In the genomic region with DNA sequence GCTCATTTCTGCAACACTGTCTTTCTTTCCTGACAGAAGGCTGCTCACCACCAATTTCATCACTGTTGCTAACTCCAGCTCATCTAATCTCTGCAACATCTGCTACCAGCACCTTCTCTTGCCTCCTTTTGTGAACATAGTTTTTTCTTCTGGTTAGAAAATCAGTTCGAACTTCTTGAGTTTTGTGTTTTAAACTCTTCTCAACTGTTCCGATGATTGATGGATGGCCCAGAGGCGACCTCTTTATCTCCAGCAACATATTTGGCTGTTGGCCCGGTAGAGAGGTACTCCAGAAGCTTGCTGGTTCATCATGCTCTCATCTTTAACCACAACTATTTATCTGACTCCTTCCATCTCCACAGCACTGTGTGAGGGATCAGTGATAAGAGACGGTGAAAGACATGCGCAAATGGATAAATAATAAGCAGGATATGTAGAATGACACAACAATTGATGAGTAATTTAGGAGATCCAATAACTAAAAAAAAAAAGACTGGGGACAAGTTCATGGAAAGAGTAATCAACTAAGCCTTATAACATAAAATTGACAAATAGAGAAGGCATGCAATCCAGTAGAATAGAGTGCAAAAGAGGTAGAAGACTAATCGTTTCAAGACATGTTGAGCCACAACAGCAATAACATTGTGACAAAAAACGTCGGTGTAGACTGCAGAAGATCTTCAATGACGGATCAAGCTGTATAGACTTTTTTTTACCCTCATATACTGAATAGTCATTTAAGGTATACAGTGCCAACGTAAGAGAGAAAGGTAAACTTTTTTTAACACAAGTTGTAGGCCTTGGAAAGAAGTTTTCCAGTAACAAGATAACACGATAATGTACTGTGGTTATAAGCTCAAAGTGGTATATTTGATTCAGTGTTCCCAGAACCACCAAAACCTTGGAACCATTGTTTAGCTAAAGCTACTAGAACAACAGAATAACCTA, we compare ENCODE assay signal across 1 cellular context.
TF ChIP-seq lines count a peak whose summit lies in the region.

No MANE protein-coding gene starts in this region.

TF ChIP-seq in K562, 482 proteins besides CTCF, POLR2A, EP300 and RAD21 (continued from another document and continues in another):
- TF ChIP-seq, protein P1, sequence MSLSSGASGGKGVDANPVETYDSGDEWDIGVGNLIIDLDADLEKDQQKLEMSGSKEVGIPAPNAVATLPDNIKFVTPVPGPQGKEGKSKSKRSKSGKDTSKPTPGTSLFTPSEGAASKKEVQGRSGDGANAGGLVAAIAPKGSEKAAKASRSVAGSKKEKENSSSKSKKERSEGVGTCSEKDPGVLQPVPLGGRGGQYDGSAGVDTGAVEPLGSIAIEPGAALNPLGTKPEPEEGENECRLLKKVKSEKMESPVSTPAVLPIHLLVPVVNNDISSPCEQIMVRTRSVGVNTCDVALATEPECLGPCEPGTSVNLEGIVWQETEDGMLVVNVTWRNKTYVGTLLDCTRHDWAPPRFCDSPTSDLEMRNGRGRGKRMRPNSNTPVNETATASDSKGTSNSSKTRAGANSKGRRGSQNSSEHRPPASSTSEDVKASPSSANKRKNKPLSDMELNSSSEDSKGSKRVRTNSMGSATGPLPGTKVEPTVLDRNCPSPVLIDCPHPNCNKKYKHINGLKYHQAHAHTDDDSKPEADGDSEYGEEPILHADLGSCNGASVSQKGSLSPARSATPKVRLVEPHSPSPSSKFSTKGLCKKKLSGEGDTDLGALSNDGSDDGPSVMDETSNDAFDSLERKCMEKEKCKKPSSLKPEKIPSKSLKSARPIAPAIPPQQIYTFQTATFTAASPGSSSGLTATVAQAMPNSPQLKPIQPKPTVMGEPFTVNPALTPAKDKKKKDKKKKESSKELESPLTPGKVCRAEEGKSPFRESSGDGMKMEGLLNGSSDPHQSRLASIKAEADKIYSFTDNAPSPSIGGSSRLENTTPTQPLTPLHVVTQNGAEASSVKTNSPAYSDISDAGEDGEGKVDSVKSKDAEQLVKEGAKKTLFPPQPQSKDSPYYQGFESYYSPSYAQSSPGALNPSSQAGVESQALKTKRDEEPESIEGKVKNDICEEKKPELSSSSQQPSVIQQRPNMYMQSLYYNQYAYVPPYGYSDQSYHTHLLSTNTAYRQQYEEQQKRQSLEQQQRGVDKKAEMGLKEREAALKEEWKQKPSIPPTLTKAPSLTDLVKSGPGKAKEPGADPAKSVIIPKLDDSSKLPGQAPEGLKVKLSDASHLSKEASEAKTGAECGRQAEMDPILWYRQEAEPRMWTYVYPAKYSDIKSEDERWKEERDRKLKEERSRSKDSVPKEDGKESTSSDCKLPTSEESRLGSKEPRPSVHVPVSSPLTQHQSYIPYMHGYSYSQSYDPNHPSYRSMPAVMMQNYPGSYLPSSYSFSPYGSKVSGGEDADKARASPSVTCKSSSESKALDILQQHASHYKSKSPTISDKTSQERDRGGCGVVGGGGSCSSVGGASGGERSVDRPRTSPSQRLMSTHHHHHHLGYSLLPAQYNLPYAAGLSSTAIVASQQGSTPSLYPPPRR (CRISPR knock-in tag; IDR thresholded peaks at IDR 0.05; ENCODE audit: borderline replicate concordance): peak; percentile 31; the same call in 1 of the 2 replicates
- TF ChIP-seq CTBP1 (IDR thresholded peaks at IDR 0.05; ENCODE audit: borderline replicate concordance): peak; percentile 98
- TF ChIP-seq, protein P2, sequence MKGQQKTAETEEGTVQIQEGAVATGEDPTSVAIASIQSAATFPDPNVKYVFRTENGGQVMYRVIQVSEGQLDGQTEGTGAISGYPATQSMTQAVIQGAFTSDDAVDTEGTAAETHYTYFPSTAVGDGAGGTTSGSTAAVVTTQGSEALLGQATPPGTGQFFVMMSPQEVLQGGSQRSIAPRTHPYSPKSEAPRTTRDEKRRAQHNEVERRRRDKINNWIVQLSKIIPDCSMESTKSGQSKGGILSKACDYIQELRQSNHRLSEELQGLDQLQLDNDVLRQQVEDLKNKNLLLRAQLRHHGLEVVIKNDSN (CRISPR knock-in tag; IDR thresholded peaks at IDR 0.05): no peak
- TF ChIP-seq, protein P3, sequence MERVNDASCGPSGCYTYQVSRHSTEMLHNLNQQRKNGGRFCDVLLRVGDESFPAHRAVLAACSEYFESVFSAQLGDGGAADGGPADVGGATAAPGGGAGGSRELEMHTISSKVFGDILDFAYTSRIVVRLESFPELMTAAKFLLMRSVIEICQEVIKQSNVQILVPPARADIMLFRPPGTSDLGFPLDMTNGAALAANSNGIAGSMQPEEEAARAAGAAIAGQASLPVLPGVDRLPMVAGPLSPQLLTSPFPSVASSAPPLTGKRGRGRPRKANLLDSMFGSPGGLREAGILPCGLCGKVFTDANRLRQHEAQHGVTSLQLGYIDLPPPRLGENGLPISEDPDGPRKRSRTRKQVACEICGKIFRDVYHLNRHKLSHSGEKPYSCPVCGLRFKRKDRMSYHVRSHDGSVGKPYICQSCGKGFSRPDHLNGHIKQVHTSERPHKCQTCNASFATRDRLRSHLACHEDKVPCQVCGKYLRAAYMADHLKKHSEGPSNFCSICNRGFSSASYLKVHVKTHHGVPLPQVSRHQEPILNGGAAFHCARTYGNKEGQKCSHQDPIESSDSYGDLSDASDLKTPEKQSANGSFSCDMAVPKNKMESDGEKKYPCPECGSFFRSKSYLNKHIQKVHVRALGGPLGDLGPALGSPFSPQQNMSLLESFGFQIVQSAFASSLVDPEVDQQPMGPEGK (CRISPR knock-in tag; IDR thresholded peaks at IDR 0.05; ENCODE audit: borderline replicate concordance): peak; percentile 62; the same call in 1 of the 2 replicates
- peak; percentile 39; the same call in 1 of the 2 replicates for TF ChIP-seq ELF1 (tag; IDR thresholded peaks at IDR 0.05)
- peak; percentile 85; the same call in 1 of the 2 replicates for TF ChIP-seq SP1 (CRISPR knock-in tag; IDR thresholded peaks at IDR 0.05)
- peak; percentile 85 to 87 for TF ChIP-seq NRF1 (conservative IDR thresholded peaks at IDR 0.05 in 1 of 2, IDR thresholded peaks at IDR 0.05 in 1 of 2)
- TF ChIP-seq FOXJ3 (CRISPR knock-in tag; IDR thresholded peaks at IDR 0.05): no peak
- TF ChIP-seq POLR2AphosphoS2 (IDR thresholded peaks at IDR 0.05; ENCODE audit: low read length): 0 out of 2 replicates have a peak, but pooled peaks have one; percentile 37
- TF ChIP-seq FOXM1 (IDR thresholded peaks at IDR 0.05; ENCODE audit: low read depth): peak; percentile 99
- TF ChIP-seq FOXM1 (CRISPR knock-in tag; IDR thresholded peaks at IDR 0.05; ENCODE audit: low read depth): no peak
- peak; percentile 98 for TF ChIP-seq TARDBP (IDR thresholded peaks at IDR 0.05)
- TF ChIP-seq POLR2G (IDR thresholded peaks at IDR 0.05; ENCODE audit: low read depth, low read length): no peak
- TF ChIP-seq, protein P4, sequence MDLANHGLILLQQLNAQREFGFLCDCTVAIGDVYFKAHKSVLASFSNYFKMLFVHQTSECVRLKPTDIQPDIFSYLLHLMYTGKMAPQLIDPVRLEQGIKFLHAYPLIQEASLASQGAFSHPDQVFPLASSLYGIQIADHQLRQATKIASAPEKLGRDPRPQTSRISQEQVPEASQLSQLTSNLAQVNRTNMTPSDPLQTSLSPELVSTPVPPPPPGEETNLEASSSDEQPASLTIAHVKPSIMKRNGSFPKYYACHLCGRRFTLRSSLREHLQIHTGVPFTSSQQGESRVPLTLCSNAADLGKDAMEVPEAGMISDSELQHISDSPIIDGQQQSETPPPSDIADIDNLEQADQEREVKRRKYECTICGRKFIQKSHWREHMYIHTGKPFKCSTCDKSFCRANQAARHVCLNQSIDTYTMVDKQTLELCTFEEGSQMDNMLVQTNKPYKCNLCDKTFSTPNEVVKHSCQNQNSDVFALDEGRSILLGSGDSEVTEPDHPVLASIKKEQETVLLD (IDR thresholded peaks at IDR 0.05): peak; percentile 80
- TF ChIP-seq XRCC4 (IDR thresholded peaks at IDR 0.05; ENCODE audit: extremely low read depth, insufficient read depth, insufficient read length): no peak
- TF ChIP-seq RAD51 (IDR thresholded peaks at IDR 0.05; ENCODE audit: borderline replicate concordance, low read depth): peak; percentile 39
- 0 out of 2 replicates have a peak, but pooled peaks have one; percentile 67 for TF ChIP-seq MXI1 (IDR thresholded peaks at IDR 0.05; ENCODE audit: low read depth, low read length)
- no peak for TF ChIP-seq MIER1 (IDR thresholded peaks at IDR 0.05; ENCODE audit: low read depth)
- TF ChIP-seq ELF2 (CRISPR knock-in tag; IDR thresholded peaks at IDR 0.05): no peak
- peak; percentile 99 for TF ChIP-seq NCOA1 (IDR thresholded peaks at IDR 0.05; ENCODE audit: low read depth)
- TF ChIP-seq ZNF551 (CRISPR knock-in tag; IDR thresholded peaks at IDR 0.05): no peak
- TF ChIP-seq MAZ (CRISPR knock-in tag; conservative IDR thresholded peaks at IDR 0.05 in 1 of 2, IDR thresholded peaks at IDR 0.05 in 1 of 2): peak; percentile 37 to 90; a peak in 3 of 4 replicates
- TF ChIP-seq HNRNPL (IDR thresholded peaks at IDR 0.05; ENCODE audit: low read depth, low read length): 0 out of 2 replicates have a peak, but pooled peaks have one; percentile 24
- no peak for TF ChIP-seq RFX7 (CRISPR knock-in tag; IDR thresholded peaks at IDR 0.05)
- TF ChIP-seq SP2 (IDR thresholded peaks at IDR 0.05; ENCODE audit: extremely low read depth, low read depth, low read length, poor library complexity, severe bottlenecking): no peak
- TF ChIP-seq, protein P5, sequence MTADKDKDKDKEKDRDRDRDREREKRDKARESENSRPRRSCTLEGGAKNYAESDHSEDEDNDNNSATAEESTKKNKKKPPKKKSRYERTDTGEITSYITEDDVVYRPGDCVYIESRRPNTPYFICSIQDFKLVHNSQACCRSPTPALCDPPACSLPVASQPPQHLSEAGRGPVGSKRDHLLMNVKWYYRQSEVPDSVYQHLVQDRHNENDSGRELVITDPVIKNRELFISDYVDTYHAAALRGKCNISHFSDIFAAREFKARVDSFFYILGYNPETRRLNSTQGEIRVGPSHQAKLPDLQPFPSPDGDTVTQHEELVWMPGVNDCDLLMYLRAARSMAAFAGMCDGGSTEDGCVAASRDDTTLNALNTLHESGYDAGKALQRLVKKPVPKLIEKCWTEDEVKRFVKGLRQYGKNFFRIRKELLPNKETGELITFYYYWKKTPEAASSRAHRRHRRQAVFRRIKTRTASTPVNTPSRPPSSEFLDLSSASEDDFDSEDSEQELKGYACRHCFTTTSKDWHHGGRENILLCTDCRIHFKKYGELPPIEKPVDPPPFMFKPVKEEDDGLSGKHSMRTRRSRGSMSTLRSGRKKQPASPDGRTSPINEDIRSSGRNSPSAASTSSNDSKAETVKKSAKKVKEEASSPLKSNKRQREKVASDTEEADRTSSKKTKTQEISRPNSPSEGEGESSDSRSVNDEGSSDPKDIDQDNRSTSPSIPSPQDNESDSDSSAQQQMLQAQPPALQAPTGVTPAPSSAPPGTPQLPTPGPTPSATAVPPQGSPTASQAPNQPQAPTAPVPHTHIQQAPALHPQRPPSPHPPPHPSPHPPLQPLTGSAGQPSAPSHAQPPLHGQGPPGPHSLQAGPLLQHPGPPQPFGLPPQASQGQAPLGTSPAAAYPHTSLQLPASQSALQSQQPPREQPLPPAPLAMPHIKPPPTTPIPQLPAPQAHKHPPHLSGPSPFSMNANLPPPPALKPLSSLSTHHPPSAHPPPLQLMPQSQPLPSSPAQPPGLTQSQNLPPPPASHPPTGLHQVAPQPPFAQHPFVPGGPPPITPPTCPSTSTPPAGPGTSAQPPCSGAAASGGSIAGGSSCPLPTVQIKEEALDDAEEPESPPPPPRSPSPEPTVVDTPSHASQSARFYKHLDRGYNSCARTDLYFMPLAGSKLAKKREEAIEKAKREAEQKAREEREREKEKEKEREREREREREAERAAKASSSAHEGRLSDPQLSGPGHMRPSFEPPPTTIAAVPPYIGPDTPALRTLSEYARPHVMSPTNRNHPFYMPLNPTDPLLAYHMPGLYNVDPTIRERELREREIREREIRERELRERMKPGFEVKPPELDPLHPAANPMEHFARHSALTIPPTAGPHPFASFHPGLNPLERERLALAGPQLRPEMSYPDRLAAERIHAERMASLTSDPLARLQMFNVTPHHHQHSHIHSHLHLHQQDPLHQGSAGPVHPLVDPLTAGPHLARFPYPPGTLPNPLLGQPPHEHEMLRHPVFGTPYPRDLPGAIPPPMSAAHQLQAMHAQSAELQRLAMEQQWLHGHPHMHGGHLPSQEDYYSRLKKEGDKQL (CRISPR knock-in tag; IDR thresholded peaks at IDR 0.05; ENCODE audit: borderline replicate concordance): no peak
